Comparison of ENCODE assay signal across 9 cellular contexts in the genomic region with DNA sequence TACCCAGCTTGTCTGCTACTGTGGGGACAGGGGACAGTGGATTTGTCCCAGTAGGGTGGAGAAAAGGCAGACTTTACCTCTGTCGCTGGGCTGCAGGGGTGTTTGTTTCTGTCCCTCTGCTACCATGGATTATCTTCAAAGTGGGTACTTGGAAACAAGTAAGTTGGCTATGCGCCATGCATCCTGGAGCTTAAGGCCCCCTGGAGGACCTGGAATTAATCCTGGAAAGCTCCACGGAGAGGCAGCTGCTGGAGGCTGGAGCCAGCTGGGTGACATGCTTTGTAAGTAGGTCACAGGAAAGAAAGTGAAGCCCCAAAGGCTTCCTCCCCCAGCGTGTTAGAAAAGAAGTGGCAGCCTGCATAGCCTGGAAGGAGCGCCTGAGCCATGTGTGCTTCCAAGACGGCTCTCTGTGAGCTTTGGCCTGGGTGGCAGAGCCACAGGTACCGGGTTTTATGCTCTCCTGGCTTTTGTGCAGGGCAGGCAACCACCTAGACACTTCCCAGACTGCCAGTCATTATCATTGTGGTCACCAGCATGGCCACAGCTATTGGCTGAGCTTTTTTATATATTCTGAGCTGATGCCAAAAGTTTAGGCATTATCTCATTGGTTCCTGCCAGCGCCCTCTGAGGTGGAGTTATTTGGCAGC. TPM values are rescaled to one million over a fixed set of nuclear protein-coding genes. Genes with fewer than 3 reads are reported as not detected.
DNase-seq lines count a peak whose midpoint lies in the region; ATAC-seq, FAIRE-seq and TF ChIP-seq lines count a peak whose summit lies in the region.
"Had no signal": no experiment of that assay in that cellular context is flagged by ENCODE, and none has a peak within 500 bp of the region (broad histone marks: within the 10 kb centered on the region; RNA-seq: fewer than 3 reads in every experiment).

No MANE protein-coding gene starts in this region.

- H3K27ac Mint-ChIP-seq in activated CD4-positive, alpha-beta T cell treated with anti-CD3 and anti-CD28 coated beads, Interleukin-2, amount 10 ng/mL, durations not matched to agents 24 days and 14 days: no peak overlapping the region

- no peak overlapping the region for H3K4me3 Mint-ChIP-seq in activated CD4-positive, alpha-beta T cell treated with anti-CD3 and anti-CD28 coated beads, Interleukin-2, amount 10 ng/mL, durations not matched to agents 24 days and 14 days

- intact Hi-C loops in posterior cingulate gyrus (cut with DNase I): no loop called here
- intact Hi-C loops in activated CD4-positive, alpha-beta T cell treated with anti-CD3 and anti-CD28 coated beads, Interleukin-2, amount 10 ng/mL, durations not matched to agents 24 days and 14 days (cut with micrococcal nuclease): loop anchor here (10.0 kb wide), 1 partner anchor 1614 kb away; the partner anchor contains the start of gene SLC7A1

- peak; percentile 50 for DNase-seq in H54 (ENCODE audit: insufficient read length, low spot score)
- DNase-seq in OCI-M1 (lab: John Stamatoyannopoulos, UW): peak; percentile 51
- DNase-seq in fibroblast of peridontal ligament (ENCODE audit: extremely low read depth): peak; percentile 47
- peak in 9 of 10 donors; percentile 41 to 91 (median 61) for DNase-seq in posterior cingulate gyrus
- no peak for DNase-seq in activated CD4-positive, alpha-beta T cell treated with anti-CD3 and anti-CD28 coated beads, Interleukin-2, amount 10 ng/mL, durations not matched to agents 24 days and 14 days
- DNase-seq in activated naive CD4-positive, alpha-beta T cell treated with Interleukin-2 at 50 U/mL for 16 hours: no peak

- FAIRE-seq in H54 (lab: Jason Lieb, UNC): no peak
- FAIRE-seq: colon had no signal

- no peak for TF ChIP-seq POLR2A in H54 (IDR thresholded peaks at IDR 0.05; ENCODE audit: low read depth, low read length)

- no peak for ATAC-seq in GM18907 (IDR thresholded peaks at IDR 0.05; ENCODE audit: unreplicated experiment)
- ATAC-seq in HG03175 (IDR thresholded peaks at IDR 0.05; ENCODE audit: unreplicated experiment): no peak

- no peaks in the 10 kb centered on the region for H3K36me3 Mint-ChIP-seq in activated CD4-positive, alpha-beta T cell treated with anti-CD3 and anti-CD28 coated beads, Interleukin-2, amount 10 ng/mL, durations not matched to agents 24 days and 14 days (ENCODE audit: low read depth)

- no peaks in the 10 kb centered on the region for H3K27me3 Mint-ChIP-seq in activated CD4-positive, alpha-beta T cell treated with anti-CD3 and anti-CD28 coated beads, Interleukin-2, amount 10 ng/mL, durations not matched to agents 24 days and 14 days

- H3K4me1 Mint-ChIP-seq in activated CD4-positive, alpha-beta T cell treated with anti-CD3 and anti-CD28 coated beads, Interleukin-2, amount 10 ng/mL, durations not matched to agents 24 days and 14 days: peaks cover 18% of the 10 kb centered on the region

- H3K9me3 Mint-ChIP-seq in activated CD4-positive, alpha-beta T cell treated with anti-CD3 and anti-CD28 coated beads, Interleukin-2, amount 10 ng/mL, durations not matched to agents 24 days and 14 days: no peaks in the 10 kb centered on the region

RNA-seq across cellular contexts. Expression of gene B3GLCT, which starts 9.5 kb away (rescaled TPM):
- total RNA-seq in activated CD4-positive, alpha-beta T cell treated with anti-CD3 and anti-CD28 coated beads, Interleukin-2, amount 10 ng/mL, durations not matched to agents 24 days and 14 days: 4.0 and 4.4 TPM in 2 replicates

RNA-seq across cellular contexts. Expression of gene HSPH1, which starts 47.6 kb away (rescaled TPM):
- 381 and 385 TPM in 2 replicates for total RNA-seq in activated CD4-positive, alpha-beta T cell treated with anti-CD3 and anti-CD28 coated beads, Interleukin-2, amount 10 ng/mL, durations not matched to agents 24 days and 14 days

Comparison
In these comparisons a context has a peak if more than half of its experiments do, and no peak if none do; other contexts are left out.
1. DNase-seq: peak in H54 (single experiment), OCI-M1 (single experiment), fibroblast of peridontal ligament (single experiment) and posterior cingulate gyrus (9 of 10); none in activated CD4-positive, alpha-beta T cell treated with anti-CD3 and anti-CD28 coated beads, Interleukin-2, amount 10 ng/mL, durations not matched to agents 24 days and 14 days (single experiment) and activated naive CD4-positive, alpha-beta T cell treated with Interleukin-2 at 50 U/mL for 16 hours (single experiment).